In genomic region chr22:40922484-40923303, GRCh38 we compare ENCODE assay signal across 8 cellular contexts. TPM values are rescaled to one million over a fixed set of nuclear protein-coding genes. Genes with fewer than 3 reads are reported as not detected.
DNase-seq lines count a peak whose midpoint lies in the region; ATAC-seq and TF ChIP-seq lines count a peak whose summit lies in the region.

No MANE protein-coding gene starts in this region.

- ATAC-seq in HG02588 (IDR thresholded peaks at IDR 0.05; ENCODE audit: unreplicated experiment): no peak
- ATAC-seq in GM21717 (IDR thresholded peaks at IDR 0.05; ENCODE audit: unreplicated experiment): no peak

- peaks cover 3% of the 10 kb centered on the region for H3K4me1 Mint-ChIP-seq in neural progenitor cell

- DNase-seq in AG04450 (ENCODE audit: low read depth, low spot score) (peak; percentile 41), G401 (ENCODE audit: low spot score) (peak; percentile 78), NCI-H1436 treated with DMSO at 0.1 percent for 48 hours (lab: John Stamatoyannopoulos, UW) (peak; percentile 4), fibroblast of peridontal ligament (ENCODE audit: extremely low read depth) (peak; percentile 89), neural progenitor cell (ENCODE audit: low spot score) (peak; percentile 55)

- no peak overlapping the region for H3K4me2 ChIP-seq in neural progenitor cell

- POLR2A ChIA-PET in AG04450 (lab: Yijun Ruan, JAX): interaction anchor here (0.6 to 1.1 kb wide), 6 partner anchors 29 to 315 kb away, joined by 3 to 8 read pairs (median 3); partner anchors contain the start of gene RBX1

- H3K9me3 ChIP-seq in AG04450 (ENCODE audit: control insufficient read depth, insufficient read depth, low read length) (no peaks in the 10 kb centered on the region), neural progenitor cell (ENCODE audit: low read depth) (no peaks in the 10 kb centered on the region)

- H4K20me1 ChIP-seq in neural progenitor cell (ENCODE audit: low read depth): no peaks in the 10 kb centered on the region

- H3K27me3 Mint-ChIP-seq in neural progenitor cell (ENCODE audit: insufficient read depth, low read depth): peaks cover 3% of the 10 kb centered on the region

- peaks cover 6% of the 10 kb centered on the region for H3K36me3 ChIP-seq in neural progenitor cell

- H3K27ac Mint-ChIP-seq in neural progenitor cell: peak overlapping the region; percentile 16

- H3K4me1 ChIP-seq in neural progenitor cell: no peaks in the 10 kb centered on the region

- peak; percentile 66 for TF ChIP-seq CTCF in AG04450 (IDR thresholded peaks at IDR 0.05; ENCODE audit: low read depth, low read length)
- peak; percentile 82 for TF ChIP-seq CTCF in VCaP (conservative IDR thresholded peaks at IDR 0.05)
- peak; percentile 81 for TF ChIP-seq CTCF in neural progenitor cell (IDR thresholded peaks at IDR 0.05)

- no peak overlapping the region for H2AFZ ChIP-seq in neural progenitor cell (replicated peaks)

- H3K27ac ChIP-seq in AG04450 (ENCODE audit: low read depth, low read length) (no peak overlapping the region), VCaP (peak overlapping the region; percentile 2; the same call in 1 of the 2 replicates), neural progenitor cell (no peak overlapping the region)

- in situ Hi-C loops in G401 (cut with HindIII; ENCODE audit: low sequenced_read_pairs): no loop called here

- H3K36me3 Mint-ChIP-seq in neural progenitor cell: peaks cover 17% of the 10 kb centered on the region

- H3K4me3 Mint-ChIP-seq in neural progenitor cell: no peak overlapping the region

- H3K79me2 ChIP-seq in neural progenitor cell (ENCODE audit: low read depth): no peaks in the 10 kb centered on the region

- CTCF ChIA-PET in AG04450 (lab: Charles Lee): interaction anchor here (0.6 to 3.5 kb wide), 66 partner anchors 9 to 604 kb away, joined by 3 to 25 read pairs (median 4); partner anchors contain the start of gene EP300

- H3F3A ChIP-seq in neural progenitor cell (ENCODE audit: low read depth): peaks cover 6% of the 10 kb centered on the region

- H3K4me3 ChIP-seq in AG04450 (ENCODE audit: low read depth, low read length) (no peak overlapping the region), neural progenitor cell (no peak overlapping the region)

- no peaks in the 10 kb centered on the region for H3K27me3 ChIP-seq in AG04450 (ENCODE audit: control insufficient read depth, insufficient read depth, low read length)
- H3K27me3 ChIP-seq in neural progenitor cell: no peaks in the 10 kb centered on the region

- H3K9ac ChIP-seq in neural progenitor cell: no peak overlapping the region

- H3K9me3 Mint-ChIP-seq in neural progenitor cell: no peaks in the 10 kb centered on the region

RNA-seq across cellular contexts. Expression of gene RBX1, which starts 28.5 kb away (rescaled TPM):
- 71.7 and 104 TPM in 2 replicates for polyA plus RNA-seq in AG04450 (2011; rRNA removed)
- 19.1 and 19.3 TPM in 2 replicates for polyA minus RNA-seq in AG04450 (2011; rRNA and poly(A)+ RNA removed)
- 81.7 and 95.3 TPM in 2 replicates for total RNA-seq in G401 (2014; rRNA removed; shearing (Covaris generic))
- total RNA-seq in neural progenitor cell (ENCODE audit: low replicate concordance): 77.8 and 117 TPM in 2 replicates

Comparison
In these comparisons a context has a peak if more than half of its experiments do, and no peak if none do; other contexts are left out.
1. DNase-seq: peak in every context shown above with its lines; median percentile 89 in fibroblast of peridontal ligament; 78 in G401; 55 in neural progenitor cell; 41 in AG04450; 4 in NCI-H1436 treated with DMSO at 0.1 percent for 48 hours.